In genomic region chr5:157651623-157652376, GRCh38 we compare ENCODE assay signal across 8 cellular contexts. TPM values are rescaled to one million over a fixed set of nuclear protein-coding genes. Genes with fewer than 3 reads are reported as not detected.
A peak's percentile ranks its signal among the peaks of the same experiment; 100 is the strongest.
DNase-seq lines count a peak whose midpoint lies in the region; ATAC-seq and TF ChIP-seq lines count a peak whose summit lies in the region.

No MANE protein-coding gene starts in this region.

- peaks cover 0 to 12% (median 0%) of the 10 kb centered on the region in 12 donors for H3K9me3 ChIP-seq in heart left ventricle

- 20 to 62% (median 28%) methylated on average over 21 to 63 of the region's 63 CpGs for WGBS in heart left ventricle, 4 donors

- peaks cover 0 to 7% (median 1%) of the 10 kb centered on the region in 12 donors for H3K4me1 ChIP-seq in heart left ventricle

- H3K4me3 ChIP-seq in heart left ventricle: peak overlapping the region in 11 of 12 donors; percentile 23 to 64 (median 52)
- H3K4me3 ChIP-seq in skin epidermis: peak overlapping the region; percentile 24 to 41 (median 27)

- no peak for TF ChIP-seq POLR2A in heart left ventricle (IDR thresholded peaks at IDR 0.05)

- DNase-seq in NCI-H2029 (lab: John Stamatoyannopoulos, UW): peak; percentile 54
- DNase-seq in activated gamma-delta T cell (lab: John Stamatoyannopoulos, UW): peak; percentile 64
- peak; percentile 53 to 87 (median 75) for DNase-seq in heart left ventricle
- DNase-seq in OCI-M1 (lab: John Stamatoyannopoulos, UW): no peak
- no peak for DNase-seq in GF-D8 (lab: John Stamatoyannopoulos, UW)
- no peak for DNase-seq in SHP77 treated with DMSO at 0.1 percent for 48 hours (lab: John Stamatoyannopoulos, UW)

- ATAC-seq in GM19468 (IDR thresholded peaks at IDR 0.05; ENCODE audit: extremely low read depth, unreplicated experiment) (peak; percentile 32), heart left ventricle (peak in 3 of 4 donors; percentile 75 to 98 (median 94))

- intact Hi-C loops in heart left ventricle (cut with DNase I): no loop called here

- no peaks in the 10 kb centered on the region for H3K36me3 ChIP-seq in heart left ventricle

- peaks cover 0 to 5% (median 0%) of the 10 kb centered on the region in 9 donors for H3K27me3 ChIP-seq in heart left ventricle

- H3K27ac ChIP-seq in heart left ventricle (peak overlapping the region in 1 of 12 donors; percentile 7), skin epidermis (peak overlapping the region in 13 of 21 experiments; percentile 14 to 77 (median 51))

- TF ChIP-seq CTCF in heart left ventricle (IDR thresholded peaks at IDR 0.05): peak in 6 of 12 donors; percentile 20 to 46 (median 26)

RNA-seq across cellular contexts. Expression of gene SOX30, which starts 0.4 kb away (rescaled TPM):
- total RNA-seq in heart left ventricle: under 1 TPM in 4 of 9 donors, not detected in 5; 0.11 to 0.48 (median 0.19) TPM
- polyA plus RNA-seq in heart left ventricle: under 1 TPM; 0.08 to 0.11 TPM

RNA-seq across cellular contexts. Expression of gene C5orf52, which starts 19.5 kb away (rescaled TPM):
- total RNA-seq in heart left ventricle: not detected
- not detected for polyA plus RNA-seq in heart left ventricle

Comparison
In these comparisons a context has a peak if more than half of its experiments do, and no peak if none do; other contexts are left out.
1. DNase-seq: peak in NCI-H2029 (single experiment), activated gamma-delta T cell (single experiment) and heart left ventricle (5 of 5); none in OCI-M1 (single experiment), GF-D8 (single experiment) and SHP77 treated with DMSO at 0.1 percent for 48 hours (single experiment).